ENCODE assay signal across 8 cellular contexts in genomic region chr13:114234645-114235421, GRCh38. TPM values are rescaled to one million over a fixed set of nuclear protein-coding genes. Genes with fewer than 3 reads are reported as not detected.
DNase-seq lines count a peak whose midpoint lies in the region; ATAC-seq and TF ChIP-seq lines count a peak whose summit lies in the region.

Gene CDC16 (plus strand): TSS chr13:114234897. CDS start chr13:114235085, 188 bp downstream.

- H3K9me3 ChIP-seq in mucosa of descending colon = no peaks in the 10 kb centered on the region

- DNase-seq in DMS 273 (lab: John Stamatoyannopoulos, UW; ENCODE audit: unreplicated experiment) = peak; percentile 95
- DNase-seq in HuH-7 (ENCODE audit: low spot score) = peak; percentile 91
- DNase-seq in OCI-M1 (lab: John Stamatoyannopoulos, UW) = peak; percentile 95
- peak; percentile 88 for DNase-seq in activated T-cell treated with anti-CD3 and anti-CD28 coated beads for 24 hours (ENCODE audit: low read depth)
- DNase-seq in epithelial cell of esophagus (ENCODE audit: low read depth) = peak; percentile 92
- peak; percentile 94 to 96 (median 95) for DNase-seq in mucosa of descending colon
- DNase-seq in stimulated activated CD8-positive, alpha-beta memory T cell treated with anti-CD3 and anti-CD28 coated beads, Interleukin-4, amount 100 ng/mL, for 1 hour (ENCODE audit: low read depth in 2 of 2, low spot score in 1 of 2) = peak; percentile 56 to 72

- H3K36me3 ChIP-seq in mucosa of descending colon (ENCODE audit: low read depth) = no peaks in the 10 kb centered on the region

- peak within 1 kb of the TSS; percentile 81 for H3K4me3 ChIP-seq in epithelial cell of esophagus (ENCODE audit: low read length)
- H3K4me3 ChIP-seq in mucosa of descending colon = peak within 1 kb of the TSS; percentile 68

- TF ChIP-seq CTCF in epithelial cell of esophagus (IDR thresholded peaks at IDR 0.05; ENCODE audit: insufficient read depth, low read depth, low read length, missing control alignments) (no peak), mucosa of descending colon (IDR thresholded peaks at IDR 0.05) (peak; percentile 18)

- ATAC-seq in GM21515 (IDR thresholded peaks at IDR 0.05; ENCODE audit: unreplicated experiment) = peak; percentile 88
- peak; percentile 97 for ATAC-seq in mucosa of descending colon

- H3K4me1 ChIP-seq in mucosa of descending colon (ENCODE audit: low read depth) = no peaks in the 10 kb centered on the region

- intact Hi-C loops in mucosa of descending colon (cut with DNase I, micrococcal nuclease) = no loop called here

RNA-seq across cellular contexts. Expression of gene CDC16, which starts in this region (rescaled TPM):
- 10 to 100 TPM; 43.8 to 53.3 (median 50.3) TPM for total RNA-seq in mucosa of descending colon

Comparison
In these comparisons a context has a peak if more than half of its experiments do, and no peak if none do; other contexts are left out.
1. Peak in every context shown above with its lines: DNase-seq, ATAC-seq and H3K4me3 ChIP-seq.